In genomic region chr2:149346272-149346671, GRCh38 we compare ENCODE assay signal across 26 cellular contexts. TPM values are rescaled to one million over a fixed set of nuclear protein-coding genes. Genes with fewer than 3 reads are reported as not detected.
"Had no signal": no experiment of that assay in that cellular context is flagged by ENCODE, and none has a peak within 500 bp of the region (broad histone marks: within the 10 kb centered on the region; RNA-seq: fewer than 3 reads in every experiment).

No MANE protein-coding gene starts in this region.

- ATAC-seq: activated naive CD4-positive, alpha-beta T cell treated with anti-CD3 and anti-CD28 coated beads, Interleukin-2, amount 50 U/mL, for 72 hours; activated naive CD8-positive, alpha-beta T cell treated with anti-CD3 and anti-CD28 coated beads, Interleukin-2, amount 50 U/mL, for 24 hours; activated T-cell treated with anti-CD3 and anti-CD28 coated beads, Interleukin-2, amount 50 U/mL, for 4 hours; body of pancreas; T-cell had no signal

- H3K4me1 Mint-ChIP-seq: activated B cell treated with CpG ODN at 0.5 μM for 24 hours; activated CD4-positive, alpha-beta T cell treated with anti-CD3 and anti-CD28 coated beads, Interleukin-2, amount 10 ng/mL, durations not matched to agents 24 days and 14 days; activated naive CD8-positive, alpha-beta T cell treated with anti-CD3 and anti-CD28 coated beads, Interleukin-2, amount 50 U/mL, for 24 hours; central memory CD8-positive, alpha-beta T cell; T-cell had no signal

- H3K4me3 Mint-ChIP-seq: activated B cell treated with CpG ODN at 0.5 μM for 24 hours; activated CD4-positive, alpha-beta T cell treated with anti-CD3 and anti-CD28 coated beads, Interleukin-2, amount 10 ng/mL, durations not matched to agents 24 days and 14 days; activated naive CD8-positive, alpha-beta T cell treated with anti-CD3 and anti-CD28 coated beads, Interleukin-2, amount 50 U/mL, for 24 hours; activated T-cell treated with anti-CD3 and anti-CD28 coated beads, Interleukin-2, amount 50 U/mL, for 4 hours; central memory CD8-positive, alpha-beta T cell; T-cell had no signal

- H3K27me3 ChIP-seq: ascending aorta, body of pancreas had no signal

- H3K4me3 ChIP-seq: ascending aorta, body of pancreas, SK-N-MC had no signal

- H3K4me1 ChIP-seq: ascending aorta, body of pancreas had no signal

- H3K27ac Mint-ChIP-seq: activated B cell treated with CpG ODN at 0.5 μM for 24 hours; activated CD4-positive, alpha-beta T cell treated with anti-CD3 and anti-CD28 coated beads, Interleukin-2, amount 10 ng/mL, durations not matched to agents 24 days and 14 days; activated naive CD4-positive, alpha-beta T cell treated with anti-CD3 and anti-CD28 coated beads, Interleukin-2, amount 50 U/mL, for 72 hours; activated naive CD8-positive, alpha-beta T cell treated with anti-CD3 and anti-CD28 coated beads, Interleukin-2, amount 50 U/mL, for 24 hours; T-cell had no signal

- H3K36me3 Mint-ChIP-seq: activated naive CD4-positive, alpha-beta T cell treated with anti-CD3 and anti-CD28 coated beads, Interleukin-2, amount 50 U/mL, for 72 hours; T-cell had no signal

- FAIRE-seq: TTC549 had no signal

- H3K36me3 ChIP-seq: ascending aorta had no signal

- H3K9me3 ChIP-seq: ascending aorta, body of pancreas had no signal

- H3K9me3 Mint-ChIP-seq: activated B cell treated with CpG ODN at 0.5 μM for 24 hours; activated CD4-positive, alpha-beta T cell treated with anti-CD3 and anti-CD28 coated beads, Interleukin-2, amount 10 ng/mL, durations not matched to agents 24 days and 14 days; activated naive CD4-positive, alpha-beta T cell treated with anti-CD3 and anti-CD28 coated beads, Interleukin-2, amount 50 U/mL, for 72 hours; activated naive CD8-positive, alpha-beta T cell treated with anti-CD3 and anti-CD28 coated beads, Interleukin-2, amount 50 U/mL, for 24 hours; activated T-cell treated with anti-CD3 and anti-CD28 coated beads, Interleukin-2, amount 50 U/mL, for 4 hours; central memory CD8-positive, alpha-beta T cell; T-cell had no signal

- DNase-seq: activated B cell treated with CpG ODN at 0.5 μM for 24 hours; activated CD4-positive, alpha-beta T cell treated with anti-CD3 and anti-CD28 coated beads for 1 hour; activated CD4-positive, alpha-beta T cell treated with anti-CD3 and anti-CD28 coated beads, Interleukin-2, amount 10 ng/mL, durations not matched to agents 24 days and 14 days; activated CD4-positive, alpha-beta T cell treated with anti-CD3 and anti-CD28 coated beads, Interleukin-2, amount 50 U/mL, for 48 hours; activated CD8-positive, alpha-beta memory T cell treated with anti-CD3 and anti-CD28 coated beads for 24 hours; activated effector memory CD4-positive, alpha-beta T cell treated with anti-CD3 and anti-CD28 coated beads, Interleukin-2, amount 50 U/mL, for 16 hours; activated naive CD4-positive, alpha-beta T cell treated with Interleukin-2 at 50 U/mL for 16 hours; activated naive CD8-positive, alpha-beta T cell treated with anti-CD3 and anti-CD28 coated beads, Interleukin-2, amount 50 U/mL, for 24 hours; activated T-cell treated with anti-CD3 and anti-CD28 coated beads, Interleukin-2, amount 50 U/mL, for 4 hours; amniotic stem cell; body of pancreas; NCI-H1092; NCI-H1694; NCI-H2081; NCI-H2171 treated with DMSO at 0.1 percent for 48 hours; NCI-H226; NCI-H510A treated with DMSO at 0.1 percent for 48 hours; T-cell; T-helper 2 cell; T1000 had no signal

RNA-seq across cellular contexts. Expression of gene LYPD6, which starts 15.9 kb away (rescaled TPM):
- total RNA-seq: activated B cell treated with CpG ODN at 0.5 μM for 24 hours; activated CD4-positive, alpha-beta T cell treated with anti-CD3 and anti-CD28 coated beads, Interleukin-2, amount 10 ng/mL, durations not matched to agents 24 days and 14 days; activated naive CD4-positive, alpha-beta T cell treated with anti-CD3 and anti-CD28 coated beads, Interleukin-2, amount 50 U/mL, for 72 hours; activated T-cell treated with anti-CD3 and anti-CD28 coated beads, Interleukin-2, amount 50 U/mL, for 4 hours; OCI-LY7; T-cell had no signal
